Comparison of ENCODE assay signal across 8 cellular contexts in the genomic region with DNA sequence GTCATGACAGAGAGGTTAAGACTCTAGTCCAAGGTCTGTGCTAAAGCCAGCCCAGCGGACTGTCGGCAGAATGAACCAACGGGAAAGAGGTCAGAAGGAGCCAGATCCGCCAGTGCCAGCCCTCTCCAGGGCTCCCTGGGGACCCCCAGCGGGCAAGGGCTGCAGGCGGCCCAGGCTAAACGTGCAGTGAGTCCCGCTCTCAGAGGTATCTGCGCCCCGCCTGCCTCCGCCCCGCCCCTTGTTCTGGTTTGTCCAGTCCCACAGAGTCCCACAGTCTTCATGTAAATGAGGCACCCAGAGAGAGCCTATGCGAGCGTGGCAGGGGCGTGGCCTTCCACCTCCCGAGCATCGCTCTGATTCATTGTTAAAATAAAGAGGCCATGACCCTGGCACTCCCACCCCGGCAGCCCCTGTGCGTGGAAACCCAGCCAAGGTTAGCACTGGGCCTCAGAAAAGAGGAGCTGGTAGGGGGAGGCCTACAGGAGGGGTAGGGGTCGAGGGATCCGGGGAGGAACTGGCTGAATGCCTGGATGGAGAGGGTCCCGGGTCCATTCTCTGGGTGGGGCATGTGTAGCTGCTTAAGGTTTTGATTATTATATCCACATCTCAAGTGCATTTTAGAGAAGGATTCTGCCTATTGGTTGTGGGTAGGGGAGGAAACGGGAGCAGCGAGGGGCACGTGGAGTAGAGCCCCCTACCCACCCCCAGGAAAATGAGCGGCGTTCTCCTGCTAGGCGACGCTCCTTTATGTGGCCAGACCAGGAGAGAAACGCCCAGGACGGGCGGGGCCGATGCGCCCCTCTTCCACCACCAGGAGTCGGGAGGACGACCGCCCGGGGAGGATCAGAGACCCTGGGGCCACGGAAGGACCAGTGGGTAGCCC. TPM values are rescaled to one million over a fixed set of nuclear protein-coding genes. Genes with fewer than 3 reads are reported as not detected.
DNase-seq lines count a peak whose midpoint lies in the region; ATAC-seq, FAIRE-seq and TF ChIP-seq lines count a peak whose summit lies in the region.

A gene with protein sequence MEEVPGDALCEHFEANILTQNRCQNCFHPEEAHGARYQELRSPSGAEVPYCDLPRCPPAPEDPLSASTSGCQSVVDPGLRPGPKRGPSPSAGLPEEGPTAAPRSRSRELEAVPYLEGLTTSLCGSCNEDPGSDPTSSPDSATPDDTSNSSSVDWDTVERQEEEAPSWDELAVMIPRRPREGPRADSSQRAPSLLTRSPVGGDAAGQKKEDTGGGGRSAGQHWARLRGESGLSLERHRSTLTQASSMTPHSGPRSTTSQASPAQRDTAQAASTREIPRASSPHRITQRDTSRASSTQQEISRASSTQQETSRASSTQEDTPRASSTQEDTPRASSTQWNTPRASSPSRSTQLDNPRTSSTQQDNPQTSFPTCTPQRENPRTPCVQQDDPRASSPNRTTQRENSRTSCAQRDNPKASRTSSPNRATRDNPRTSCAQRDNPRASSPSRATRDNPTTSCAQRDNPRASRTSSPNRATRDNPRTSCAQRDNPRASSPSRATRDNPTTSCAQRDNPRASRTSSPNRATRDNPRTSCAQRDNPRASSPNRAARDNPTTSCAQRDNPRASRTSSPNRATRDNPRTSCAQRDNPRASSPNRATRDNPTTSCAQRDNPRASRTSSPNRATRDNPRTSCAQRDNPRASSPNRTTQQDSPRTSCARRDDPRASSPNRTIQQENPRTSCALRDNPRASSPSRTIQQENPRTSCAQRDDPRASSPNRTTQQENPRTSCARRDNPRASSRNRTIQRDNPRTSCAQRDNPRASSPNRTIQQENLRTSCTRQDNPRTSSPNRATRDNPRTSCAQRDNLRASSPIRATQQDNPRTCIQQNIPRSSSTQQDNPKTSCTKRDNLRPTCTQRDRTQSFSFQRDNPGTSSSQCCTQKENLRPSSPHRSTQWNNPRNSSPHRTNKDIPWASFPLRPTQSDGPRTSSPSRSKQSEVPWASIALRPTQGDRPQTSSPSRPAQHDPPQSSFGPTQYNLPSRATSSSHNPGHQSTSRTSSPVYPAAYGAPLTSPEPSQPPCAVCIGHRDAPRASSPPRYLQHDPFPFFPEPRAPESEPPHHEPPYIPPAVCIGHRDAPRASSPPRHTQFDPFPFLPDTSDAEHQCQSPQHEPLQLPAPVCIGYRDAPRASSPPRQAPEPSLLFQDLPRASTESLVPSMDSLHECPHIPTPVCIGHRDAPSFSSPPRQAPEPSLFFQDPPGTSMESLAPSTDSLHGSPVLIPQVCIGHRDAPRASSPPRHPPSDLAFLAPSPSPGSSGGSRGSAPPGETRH (N-terminal part only) (plus strand): TSS at position 392 of the 883 bp plus-strand sequence. CDS start 4,318 bp downstream, outside the sequence.

- peaks cover 22% of the 10 kb centered on the region for H3K36me3 Mint-ChIP-seq in activated CD4-positive, alpha-beta T cell treated with anti-CD3 and anti-CD28 coated beads for 36 hours (ENCODE audit: low read depth)

- H3K27ac ChIP-seq in kidney (ENCODE audit: low read depth in 2 of 2, low read length in 2 of 2): no peak within 1 kb of the TSS

- H3K9me3 Mint-ChIP-seq in activated CD4-positive, alpha-beta T cell treated with anti-CD3 and anti-CD28 coated beads for 36 hours (ENCODE audit: low read depth): no peaks in the 10 kb centered on the region

- POLR2A ChIA-PET in activated CD4-positive, alpha-beta T cell treated with anti-CD3 and anti-CD28 coated beads for 36 hours (lab: Charles Lee): interaction anchor here (0.6 kb wide), 1 partner anchor 73 kb away, joined by 9 read pairs; no protein-coding TSS in a partner anchor

- H3K27me3 Mint-ChIP-seq in activated CD4-positive, alpha-beta T cell treated with anti-CD3 and anti-CD28 coated beads for 36 hours: no peaks in the 10 kb centered on the region

- H3K9ac ChIP-seq in kidney (ENCODE audit: low read length in 2 of 2): no peak within 1 kb of the TSS

- peaks cover 0 to 2% of the 10 kb centered on the region in 2 donors for H3K4me1 ChIP-seq in kidney (ENCODE audit: control insufficient read depth in 1 of 2, insufficient read depth in 1 of 2, low read depth in 1 of 2, low read length in 2 of 2)

- peaks cover 17% of the 10 kb centered on the region for H3K4me1 Mint-ChIP-seq in activated CD4-positive, alpha-beta T cell treated with anti-CD3 and anti-CD28 coated beads for 36 hours

- H3K36me3 ChIP-seq in kidney (ENCODE audit: control insufficient read depth in 1 of 2, insufficient read depth in 2 of 2, low read length in 2 of 2): peaks cover 0 to 7% of the 10 kb centered on the region in 2 donors

- H3K4me3 ChIP-seq in kidney (ENCODE audit: low read length in 2 of 2): no peak within 1 kb of the TSS

- H3K9me3 ChIP-seq in kidney (ENCODE audit: control insufficient read depth in 1 of 2, low read length in 2 of 2): no peaks in the 10 kb centered on the region

- FAIRE-seq in kidney (lab: Jason Lieb, UNC): peak; percentile 81

- peak within 1 kb of the TSS; percentile 67 for H3K27ac Mint-ChIP-seq in activated CD4-positive, alpha-beta T cell treated with anti-CD3 and anti-CD28 coated beads for 36 hours

- ATAC-seq in HG02798 (IDR thresholded peaks at IDR 0.05; ENCODE audit: poor library complexity, unreplicated experiment): peak; percentile 84
- peak; percentile 99 for ATAC-seq in activated CD4-positive, alpha-beta T cell treated with anti-CD3 and anti-CD28 coated beads for 36 hours
- ATAC-seq in GM18502 (IDR thresholded peaks at IDR 0.05; ENCODE audit: poor library complexity, unreplicated experiment): no peak

- CTCF ChIA-PET in activated CD4-positive, alpha-beta T cell treated with anti-CD3 and anti-CD28 coated beads for 36 hours (lab: Charles Lee): interaction anchor here (0.6 to 3.0 kb wide), 4 partner anchors 17 to 359 kb away, joined by 3 to 23 read pairs (median 4); no protein-coding TSS in a partner anchor

- DNase-seq in GM04504 (ENCODE audit: low read depth) (peak; percentile 83), NCI-H2171 (lab: John Stamatoyannopoulos, UW) (peak; percentile 99), cerebellar nuclear complex (lab: John Stamatoyannopoulos, UW) (peak; percentile 34 to 73), kidney (peak; percentile 97)
- DNase-seq in activated CD4-positive, alpha-beta T cell treated with anti-CD3 and anti-CD28 coated beads for 36 hours: peak; percentile 98
- DNase-seq in stimulated activated CD4-positive, alpha-beta T cell treated with anti-CD3 and anti-CD28 coated beads, Interleukin-15, amount 100 ng/mL, for 48 hours (ENCODE audit: low read depth in 2 of 2): peak; percentile 86 to 92

- TF ChIP-seq CTCF in kidney (IDR thresholded peaks at IDR 0.05; ENCODE audit: borderline replicate concordance, extremely low read depth, insufficient read depth): no peak

- H3K4me3 Mint-ChIP-seq in activated CD4-positive, alpha-beta T cell treated with anti-CD3 and anti-CD28 coated beads for 36 hours: peak within 1 kb of the TSS; percentile 71

- intact Hi-C loops in activated CD4-positive, alpha-beta T cell treated with anti-CD3 and anti-CD28 coated beads for 36 hours (cut with DNase I, micrococcal nuclease): loop anchor here in 1 of 2 experiments (1.0 to 2.0 kb wide), 4 partner anchors 49 to 110 kb away; partner anchors contain the start of genes GCAT and GGA1
- intact Hi-C loops in kidney (cut with DNase I): no loop called here

RNA-seq across cellular contexts. Expression of the gene that starts here (rescaled TPM):
- total RNA-seq in activated CD4-positive, alpha-beta T cell treated with anti-CD3 and anti-CD28 coated beads for 36 hours: 10 to 100 TPM; 23.3 to 26.1 TPM
- total RNA-seq in kidney: 125 TPM
- polyA plus RNA-seq in kidney (ENCODE audit: insufficient read depth, low read depth, low replicate concordance): 32.1 TPM
